In genomic region chr13:44396963-44397580, GRCh38 we compare ENCODE assay signal across 9 cellular contexts. TPM values are rescaled to one million over a fixed set of nuclear protein-coding genes. Genes with fewer than 3 reads are reported as not detected.
DNase-seq lines count a peak whose midpoint lies in the region; ATAC-seq and TF ChIP-seq lines count a peak whose summit lies in the region.
"Had no signal": no experiment of that assay in that cellular context is flagged by ENCODE, and none has a peak within 500 bp of the region (broad histone marks: within the 10 kb centered on the region; RNA-seq: fewer than 3 reads in every experiment).

No MANE protein-coding gene starts in this region.

- ATAC-seq in GM18873 (IDR thresholded peaks at IDR 0.05; ENCODE audit: low FRiP score, unreplicated experiment) (no peak), GM21717 (IDR thresholded peaks at IDR 0.05; ENCODE audit: unreplicated experiment) (no peak)

- no peak for TF ChIP-seq CTCF in choroid plexus epithelial cell (conservative IDR thresholded peaks at IDR 0.05; ENCODE audit: low read depth, low read length)

- no peak overlapping the region for H3K4me3 ChIP-seq in choroid plexus epithelial cell (ENCODE audit: low read depth, low read length)
- H3K4me3 ChIP-seq: BLaER1 treated with 17β-estradiol and CSF1 and Interleukin-3, amounts not matched to agents 10 nM and 100 nM had no signal

- DNase-seq in ELF-1 (ENCODE audit: low read depth, low spot score) (peak; percentile 91), choroid plexus epithelial cell (ENCODE audit: low read depth) (peak; percentile 92), iPS-NIHi7 (ENCODE audit: extremely low spot score) (peak; percentile 37), renal cortical epithelial cell (ENCODE audit: low read depth) (peak; percentile 79), NCI-H2107 (lab: John Stamatoyannopoulos, UW) (no peak)
- no peak for DNase-seq in effector CD8-positive, alpha-beta T cell (lab: John Stamatoyannopoulos, UW)

RNA-seq across cellular contexts. Expression of gene SERP2, which starts 23.4 kb away (rescaled TPM):
- 8.0 and 8.1 TPM in 2 replicates for total RNA-seq in renal cortical epithelial cell

Comparison
In these comparisons a context has a peak if more than half of its experiments do, and no peak if none do; other contexts are left out.
1. DNase-seq: peak in ELF-1 (single experiment), choroid plexus epithelial cell (single experiment), iPS-NIHi7 (single experiment) and renal cortical epithelial cell (single experiment); none in NCI-H2107 (single experiment) and effector CD8-positive, alpha-beta T cell (single experiment).